In genomic region chr17:82246040-82246364, GRCh38 we compare ENCODE assay signal across 10 cellular contexts. TPM values are rescaled to one million over a fixed set of nuclear protein-coding genes. Genes with fewer than 3 reads are reported as not detected.
DNase-seq lines count a peak whose midpoint lies in the region; ATAC-seq and TF ChIP-seq lines count a peak whose summit lies in the region.
"Had no signal": no experiment of that assay in that cellular context is flagged by ENCODE, and none has a peak within 500 bp of the region (broad histone marks: within the 10 kb centered on the region; RNA-seq: fewer than 3 reads in every experiment).

No MANE protein-coding gene starts in this region.

- H3K27ac Mint-ChIP-seq in activated CD4-positive, alpha-beta T cell treated with anti-CD3 and anti-CD28 coated beads for 36 hours, result peak overlapping the region; percentile 80
- peak overlapping the region; percentile 74 for H3K27ac Mint-ChIP-seq in activated CD8-positive, alpha-beta T cell treated with anti-CD3 and anti-CD28 coated beads for 36 hours
- H3K27ac Mint-ChIP-seq in activated CD8-positive, alpha-beta memory T cell treated with anti-CD3 and anti-CD28 coated beads, Interleukin-2, amount 10 ng/mL, durations not matched to agents 7 days and 5 days, result no peak overlapping the region

- peak overlapping the region; percentile 6 for H3K4me3 Mint-ChIP-seq in activated CD4-positive, alpha-beta T cell treated with anti-CD3 and anti-CD28 coated beads for 36 hours
- H3K4me3 Mint-ChIP-seq in activated CD8-positive, alpha-beta T cell treated with anti-CD3 and anti-CD28 coated beads for 36 hours, result no peak overlapping the region
- H3K4me3 Mint-ChIP-seq in activated CD8-positive, alpha-beta memory T cell treated with anti-CD3 and anti-CD28 coated beads, Interleukin-2, amount 10 ng/mL, durations not matched to agents 7 days and 5 days, result no peak overlapping the region

- CTCF ChIA-PET in activated CD4-positive, alpha-beta T cell treated with anti-CD3 and anti-CD28 coated beads for 36 hours (lab: Charles Lee), result interaction anchor here (0.6 to 2.5 kb wide), 2 partner anchors 10 to 93 kb away, joined by 3 to 13 read pairs; no protein-coding TSS in a partner anchor
- CTCF ChIA-PET in activated CD8-positive, alpha-beta T cell treated with anti-CD3 and anti-CD28 coated beads for 36 hours (lab: Charles Lee), result interaction anchor here (1.7 kb wide), 1 partner anchor 10 kb away, joined by 6 read pairs; no protein-coding TSS in a partner anchor
- CTCF ChIA-PET in activated CD8-positive, alpha-beta memory T cell treated with anti-CD3 and anti-CD28 coated beads, Interleukin-2, amount 10 ng/mL, durations not matched to agents 7 days and 5 days (lab: Charles Lee), result interaction anchor here (1.1 to 3.0 kb wide), 2 partner anchors 10 to 57 kb away, joined by 3 to 10 read pairs; no protein-coding TSS in a partner anchor

- H3K4me1 ChIP-seq in heart right ventricle, result peaks cover 35 to 81% (median 56%) of the 10 kb centered on the region in 9 donors
- H3K4me1 ChIP-seq in stomach, result peaks cover 50 to 97% (median 57%) of the 10 kb centered on the region in 4 donors
- H3K4me1 ChIP-seq: SJCRH30 had no signal

- POLR2A ChIA-PET in activated CD4-positive, alpha-beta T cell treated with anti-CD3 and anti-CD28 coated beads for 36 hours (lab: Charles Lee), result no interaction called here
- POLR2A ChIA-PET in activated CD8-positive, alpha-beta T cell treated with anti-CD3 and anti-CD28 coated beads for 36 hours (lab: Charles Lee), result interaction anchor here (0.7 to 1.6 kb wide), 5 partner anchors 9 to 193 kb away, joined by 3 to 4 read pairs (median 3); no protein-coding TSS in a partner anchor

- ATAC-seq in activated CD4-positive, alpha-beta T cell treated with anti-CD3 and anti-CD28 coated beads for 36 hours, result no peak
- no peak for ATAC-seq in activated CD8-positive, alpha-beta T cell treated with anti-CD3 and anti-CD28 coated beads for 36 hours
- ATAC-seq in heart right ventricle (no peak), GM19463 (IDR thresholded peaks at IDR 0.05; ENCODE audit: unreplicated experiment) (no peak)
- no peak for ATAC-seq in activated CD8-positive, alpha-beta memory T cell treated with anti-CD3 and anti-CD28 coated beads, Interleukin-2, amount 10 ng/mL, durations not matched to agents 7 days and 5 days

- no peak overlapping the region for H3K4me3 ChIP-seq in heart right ventricle
- no peak overlapping the region for H3K4me3 ChIP-seq in stomach
- H3K4me3 ChIP-seq: SJCRH30 had no signal

- H3K27ac ChIP-seq in heart right ventricle, result peak overlapping the region in 9 of 10 donors; percentile 49 to 80 (median 61)
- peak overlapping the region in 4 of 5 donors; percentile 67 to 81 (median 74) for H3K27ac ChIP-seq in stomach
- H3K27ac ChIP-seq: SJCRH30 had no signal

- no peaks in the 10 kb centered on the region for H3K27me3 Mint-ChIP-seq in activated CD4-positive, alpha-beta T cell treated with anti-CD3 and anti-CD28 coated beads for 36 hours
- H3K27me3 Mint-ChIP-seq in activated CD8-positive, alpha-beta T cell treated with anti-CD3 and anti-CD28 coated beads for 36 hours, result no peaks in the 10 kb centered on the region
- H3K27me3 Mint-ChIP-seq in activated CD8-positive, alpha-beta memory T cell treated with anti-CD3 and anti-CD28 coated beads, Interleukin-2, amount 10 ng/mL, durations not matched to agents 7 days and 5 days, result no peaks in the 10 kb centered on the region

- peaks cover 11 to 89% (median 63%) of the 10 kb centered on the region in 9 donors for H3K36me3 ChIP-seq in heart right ventricle
- H3K36me3 ChIP-seq in stomach, result peaks cover 77 to 97% (median 83%) of the 10 kb centered on the region in 4 donors

- no peak for TF ChIP-seq CTCF in activated CD8-positive, alpha-beta T cell treated with anti-CD3 and anti-CD28 coated beads for 36 hours (IDR thresholded peaks at IDR 0.05)
- TF ChIP-seq CTCF in heart right ventricle (IDR thresholded peaks at IDR 0.05) (no peak), stomach (IDR thresholded peaks at IDR 0.05) (no peak)

- TF ChIP-seq EP300 in stomach (IDR thresholded peaks at IDR 0.05), result no peak

- no peak for DNase-seq in activated CD4-positive, alpha-beta T cell treated with anti-CD3 and anti-CD28 coated beads for 36 hours
- DNase-seq in activated CD4-positive, alpha-beta T cell treated with anti-CD3 and anti-CD28 coated beads for 1 hour, result no peak
- DNase-seq in activated CD8-positive, alpha-beta T cell treated with anti-CD3 and anti-CD28 coated beads for 36 hours, result no peak
- DNase-seq in heart right ventricle (no peak), stomach (no peak), NCI-H345 (lab: John Stamatoyannopoulos, UW) (no peak)
- no peak for DNase-seq in activated CD8-positive, alpha-beta memory T cell treated with anti-CD3 and anti-CD28 coated beads, Interleukin-2, amount 10 ng/mL, durations not matched to agents 7 days and 5 days
- DNase-seq: activated CD4-positive, CD25-positive, alpha-beta regulatory T cell treated with anti-CD3 and anti-CD28 coated beads, Interleukin-2, amount 50 U/mL, for 72 hours; SJCRH30 had no signal

- intact Hi-C loops in activated CD4-positive, alpha-beta T cell treated with anti-CD3 and anti-CD28 coated beads for 36 hours (cut with DNase I, micrococcal nuclease), result no loop called here
- intact Hi-C loops in activated CD8-positive, alpha-beta T cell treated with anti-CD3 and anti-CD28 coated beads for 36 hours (cut with micrococcal nuclease), result no loop called here
- intact Hi-C loops in heart right ventricle (cut with DNase I) (loop anchor here in 4 of 10 donors (10.0 kb wide), 2 partner anchors 49 to 79 kb away; no protein-coding TSS in a partner anchor), stomach (cut with DNase I; ENCODE audit: low total_unique reads) (no loop called here)

- TF ChIP-seq POLR2A in stomach (IDR thresholded peaks at IDR 0.05), result no peak

- no peaks in the 10 kb centered on the region for H3K9me3 ChIP-seq in heart right ventricle
- H3K9me3 ChIP-seq in stomach, result no peaks in the 10 kb centered on the region
- H3K9me3 ChIP-seq: SJCRH30 had no signal

- WGBS in heart right ventricle, 2 donors, result 94 to 97% methylated on average over 5 of the region's 5 CpGs
- 70 to 95% (median 93%) methylated on average over 2 to 5 of the region's 5 CpGs for WGBS in stomach, 5 donors

- peaks cover 58% of the 10 kb centered on the region for H3K36me3 Mint-ChIP-seq in activated CD4-positive, alpha-beta T cell treated with anti-CD3 and anti-CD28 coated beads for 36 hours (ENCODE audit: low read depth)
- peaks cover 57% of the 10 kb centered on the region for H3K36me3 Mint-ChIP-seq in activated CD8-positive, alpha-beta T cell treated with anti-CD3 and anti-CD28 coated beads for 36 hours (ENCODE audit: low read depth)
- peaks cover 48% of the 10 kb centered on the region for H3K36me3 Mint-ChIP-seq in activated CD8-positive, alpha-beta memory T cell treated with anti-CD3 and anti-CD28 coated beads, Interleukin-2, amount 10 ng/mL, durations not matched to agents 7 days and 5 days

- H3K27me3 ChIP-seq in heart right ventricle (no peaks in the 10 kb centered on the region), stomach (no peaks in the 10 kb centered on the region)
- H3K27me3 ChIP-seq: SJCRH30 had no signal

- peaks cover 39% of the 10 kb centered on the region for H3K4me1 Mint-ChIP-seq in activated CD4-positive, alpha-beta T cell treated with anti-CD3 and anti-CD28 coated beads for 36 hours
- H3K4me1 Mint-ChIP-seq in activated CD8-positive, alpha-beta T cell treated with anti-CD3 and anti-CD28 coated beads for 36 hours (ENCODE audit: low read depth), result peaks cover 30% of the 10 kb centered on the region
- H3K4me1 Mint-ChIP-seq in activated CD8-positive, alpha-beta memory T cell treated with anti-CD3 and anti-CD28 coated beads, Interleukin-2, amount 10 ng/mL, durations not matched to agents 7 days and 5 days, result peaks cover 15% of the 10 kb centered on the region

- no peaks in the 10 kb centered on the region for H3K9me3 Mint-ChIP-seq in activated CD4-positive, alpha-beta T cell treated with anti-CD3 and anti-CD28 coated beads for 36 hours (ENCODE audit: low read depth)
- H3K9me3 Mint-ChIP-seq in activated CD8-positive, alpha-beta T cell treated with anti-CD3 and anti-CD28 coated beads for 36 hours, result no peaks in the 10 kb centered on the region
- H3K9me3 Mint-ChIP-seq in activated CD8-positive, alpha-beta memory T cell treated with anti-CD3 and anti-CD28 coated beads, Interleukin-2, amount 10 ng/mL, durations not matched to agents 7 days and 5 days (ENCODE audit: low read depth), result no peaks in the 10 kb centered on the region

RNA-seq across cellular contexts. Expression of gene SLC16A3, which starts 17.2 kb away (rescaled TPM):
- total RNA-seq in activated CD4-positive, alpha-beta T cell treated with anti-CD3 and anti-CD28 coated beads for 36 hours, result 100 to 1,000 TPM in 1 of 2 experiments, 10 to 100 TPM in 1; 93.2 to 157 TPM
- total RNA-seq in activated CD8-positive, alpha-beta T cell treated with anti-CD3 and anti-CD28 coated beads for 36 hours, result 100 to 1,000 TPM; 183 to 193 TPM
- 10 to 100 TPM in 5 of 10 donors, 1 to 10 TPM in 5; 4.8 to 65.3 (median 10.1) TPM for total RNA-seq in heart right ventricle
- 10 to 100 TPM in 1 of 2 donors, 1 to 10 TPM in 1; 8.4 to 33.6 TPM for polyA plus RNA-seq in heart right ventricle
- total RNA-seq in stomach, result 10 to 100 TPM; 29.2 to 87.9 (median 53.3) TPM
- 10 to 100 TPM in 2 of 3 donors, 1 to 10 TPM in 1; 4.9 to 39.8 (median 20.4) TPM for polyA plus RNA-seq in stomach
- total RNA-seq in activated CD8-positive, alpha-beta memory T cell treated with anti-CD3 and anti-CD28 coated beads, Interleukin-2, amount 10 ng/mL, durations not matched to agents 7 days and 5 days, result 100 to 1,000 TPM; 119 to 148 TPM

RNA-seq across cellular contexts. Expression of gene CSNK1D, which starts 27.5 kb away (rescaled TPM):
- total RNA-seq in activated CD4-positive, alpha-beta T cell treated with anti-CD3 and anti-CD28 coated beads for 36 hours, result 100 to 1,000 TPM; 118 to 182 TPM
- total RNA-seq in activated CD8-positive, alpha-beta T cell treated with anti-CD3 and anti-CD28 coated beads for 36 hours, result 10 to 100 TPM; 90.6 to 97.0 TPM
- total RNA-seq in heart right ventricle (10 to 100 TPM; 56.8 to 72.7 (median 67.8) TPM), stomach (100 to 1,000 TPM in 4 of 5 donors, 10 to 100 TPM in 1; 58.0 to 180 (median 140) TPM)
- polyA plus RNA-seq in heart right ventricle (10 to 100 TPM; 54.4 to 58.1 TPM), stomach (10 to 100 TPM; 55.9 to 66.7 (median 65.4) TPM)
- 100 to 1,000 TPM; 120 to 139 TPM for total RNA-seq in activated CD8-positive, alpha-beta memory T cell treated with anti-CD3 and anti-CD28 coated beads, Interleukin-2, amount 10 ng/mL, durations not matched to agents 7 days and 5 days

RNA-seq across cellular contexts. Expression of gene CCDC57, which starts 33.4 kb away (rescaled TPM):
- 10 to 100 TPM; 41.6 to 43.8 TPM for total RNA-seq in activated CD4-positive, alpha-beta T cell treated with anti-CD3 and anti-CD28 coated beads for 36 hours
- total RNA-seq in activated CD8-positive, alpha-beta T cell treated with anti-CD3 and anti-CD28 coated beads for 36 hours, result 10 to 100 TPM; 56.6 to 64.2 TPM
- total RNA-seq in heart right ventricle (10 to 100 TPM in 8 of 10 donors, 1 to 10 TPM in 2; 7.0 to 16.2 (median 10.7) TPM), stomach (100 to 1,000 TPM in 1 of 5 donors, 10 to 100 TPM in 4; 43.9 to 166 (median 90.6) TPM)
- polyA plus RNA-seq in heart right ventricle (10 to 100 TPM in 1 of 2 donors, 1 to 10 TPM in 1; 9.4 to 34.5 TPM), stomach (10 to 100 TPM; 50.9 to 75.5 (median 72.5) TPM)
- 10 to 100 TPM; 70.2 to 73.9 TPM for total RNA-seq in activated CD8-positive, alpha-beta memory T cell treated with anti-CD3 and anti-CD28 coated beads, Interleukin-2, amount 10 ng/mL, durations not matched to agents 7 days and 5 days
